19 cellular contexts compared by ENCODE assay signal in genomic region chr6:12335131-12335527, GRCh38. TPM values are rescaled to one million over a fixed set of nuclear protein-coding genes. Genes with fewer than 3 reads are reported as not detected.
DNase-seq lines count a peak whose midpoint lies in the region; ATAC-seq and TF ChIP-seq lines count a peak whose summit lies in the region.
"Had no signal": no experiment of that assay in that cellular context is flagged by ENCODE, and none has a peak within 500 bp of the region (broad histone marks: within the 10 kb centered on the region; RNA-seq: fewer than 3 reads in every experiment).

No MANE protein-coding gene starts in this region.

- POLR2A ChIA-PET in T-cell (lab: Charles Lee): no interaction called here

- intact Hi-C loops in body of pancreas (cut with DNase I): no loop called here

- H3K27ac Mint-ChIP-seq in T-cell: no peak overlapping the region
- H3K27ac Mint-ChIP-seq: activated B cell treated with CpG ODN at 0.5 μM for 24 hours; stimulated activated naive CD8-positive, alpha-beta T cell treated with anti-CD3 and anti-CD28 coated beads, Interleukin-15, Interleukin-2, amounts not matched to agents 100 ng/mL and 50 ng/mL, for 24 hours; T-helper 17 cell had no signal

- CTCF ChIA-PET in T-cell (lab: Charles Lee): no interaction called here

- H3K4me1 ChIP-seq in body of pancreas: peaks cover 77% of the 10 kb centered on the region

- no peak overlapping the region for H3K4me3 Mint-ChIP-seq in T-cell
- H3K4me3 Mint-ChIP-seq: activated B cell treated with CpG ODN at 0.5 μM for 24 hours; stimulated activated naive CD8-positive, alpha-beta T cell treated with anti-CD3 and anti-CD28 coated beads, Interleukin-15, Interleukin-2, amounts not matched to agents 100 ng/mL and 50 ng/mL, for 24 hours; T-helper 17 cell had no signal

- no peak overlapping the region for H3K4me3 ChIP-seq in body of pancreas
- H3K4me3 ChIP-seq: colonic mucosa, K562, prostate gland, spleen had no signal

- no peaks in the 10 kb centered on the region for H3K36me3 Mint-ChIP-seq in T-cell

- no peak for TF ChIP-seq POLR2A in body of pancreas (IDR thresholded peaks at IDR 0.05)

- no peak for TF ChIP-seq CTCF in body of pancreas (IDR thresholded peaks at IDR 0.05)

- H3K27me3 Mint-ChIP-seq in T-cell: peaks cover 4 to 6% of the 10 kb centered on the region in 2 donors
- H3K27me3 Mint-ChIP-seq: activated B cell treated with CpG ODN at 0.5 μM for 24 hours; stimulated activated naive CD8-positive, alpha-beta T cell treated with anti-CD3 and anti-CD28 coated beads, Interleukin-15, Interleukin-2, amounts not matched to agents 100 ng/mL and 50 ng/mL, for 24 hours had no signal

- ATAC-seq in GM18517 (IDR thresholded peaks at IDR 0.05; ENCODE audit: unreplicated experiment): peak; percentile 54
- ATAC-seq in GM21528 (IDR thresholded peaks at IDR 0.05; ENCODE audit: low FRiP score, unreplicated experiment): peak; percentile 50
- peak; percentile 57 for ATAC-seq in HG03064 (IDR thresholded peaks at IDR 0.05; ENCODE audit: low read depth, unreplicated experiment)
- ATAC-seq in body of pancreas: no peak
- ATAC-seq in T-cell (replicated peaks in 1 of 4): no peak
- no peak for ATAC-seq in HG03139 (IDR thresholded peaks at IDR 0.05; ENCODE audit: unreplicated experiment)
- ATAC-seq: K562, T-helper 17 cell had no signal

- no peaks in the 10 kb centered on the region for H3K27me3 ChIP-seq in body of pancreas
- H3K27me3 ChIP-seq: colonic mucosa had no signal

- 44 to 53% methylated on average over 1 of the region's 1 CpG for WGBS in body of pancreas, 2 donors

- H3K9me3 Mint-ChIP-seq in T-cell: no peaks in the 10 kb centered on the region
- H3K9me3 Mint-ChIP-seq: activated B cell treated with CpG ODN at 0.5 μM for 24 hours; stimulated activated naive CD8-positive, alpha-beta T cell treated with anti-CD3 and anti-CD28 coated beads, Interleukin-15, Interleukin-2, amounts not matched to agents 100 ng/mL and 50 ng/mL, for 24 hours had no signal

- peaks cover 0 to 3% (median 3%) of the 10 kb centered on the region in 3 donors for H3K4me1 Mint-ChIP-seq in T-cell

- peak overlapping the region in 3 of 4 donors; percentile 94 to 95 (median 94) for H3K27ac ChIP-seq in body of pancreas
- H3K27ac ChIP-seq: colonic mucosa, prostate gland, RWPE1, spleen had no signal

- no peaks in the 10 kb centered on the region for H3K9me3 ChIP-seq in body of pancreas
- H3K9me3 ChIP-seq: colonic mucosa, prostate gland, spleen had no signal

- no peaks in the 10 kb centered on the region for H3K36me3 ChIP-seq in body of pancreas (replicated peaks in 1 of 2; ENCODE audit: insufficient read depth in 1 of 2, low read depth in 2 of 2)
- H3K36me3 ChIP-seq: colonic mucosa, prostate gland, spleen had no signal

- DNase-seq in body of pancreas (no peak), occipital lobe (lab: John Stamatoyannopoulos, UW) (no peak), NCI-H82 (lab: John Stamatoyannopoulos, UW) (no peak), T-cell (no peak)
- DNase-seq: activated B cell treated with CpG ODN at 0.5 μM for 24 hours, activated gamma-delta T cell treated with Interleukin-2 at 50 U/mL for 16 hours, aorta, colonic mucosa, NCI-H2107, spleen, T-helper 17 cell had no signal

RNA-seq across cellular contexts. Expression of gene EDN1, which starts 45.0 kb away (rescaled TPM):
- total RNA-seq in body of pancreas (10 to 100 TPM in 1 of 2 donors, under 1 TPM in 1; 0.66 to 19.7 TPM), occipital lobe (5.9 TPM), T-cell (1 to 10 TPM in 1 of 5 donors, under 1 TPM in 4; 0.44 to 1.2 (median 0.79) TPM)
- total RNA-seq: K562 had no signal

Comparison
In these comparisons a context has a peak if more than half of its experiments do, and no peak if none do; other contexts are left out.
1. ATAC-seq: peak in GM18517 (single experiment), GM21528 (single experiment) and HG03064 (single experiment); none in body of pancreas (single experiment), T-cell (0 of 4) and HG03139 (single experiment).